12 cellular contexts compared by ENCODE assay signal in genomic region chr4:70895405-70895804, GRCh38. TPM values are rescaled to one million over a fixed set of nuclear protein-coding genes. Genes with fewer than 3 reads are reported as not detected.
DNase-seq lines count a peak whose midpoint lies in the region; ATAC-seq and TF ChIP-seq lines count a peak whose summit lies in the region.
"Had no signal": no experiment of that assay in that cellular context is flagged by ENCODE, and none has a peak within 500 bp of the region (broad histone marks: within the 10 kb centered on the region; RNA-seq: fewer than 3 reads in every experiment).

No MANE protein-coding gene starts in this region.

- no peaks in the 10 kb centered on the region for H3K9me3 Mint-ChIP-seq in HFFc6

- H3K4me1 ChIP-seq in body of pancreas (no peaks in the 10 kb centered on the region), lower lobe of right lung (no peaks in the 10 kb centered on the region)
- H3K4me1 ChIP-seq: uterus had no signal

- H3K4me3 Mint-ChIP-seq in HFFc6, result no peak overlapping the region

- peaks cover 1% of the 10 kb centered on the region; the same call in 1 of the 2 replicates for H3K27me3 Mint-ChIP-seq in HFFc6 (ENCODE audit: insufficient read depth)

- peak overlapping the region; percentile 30 for H3K27ac Mint-ChIP-seq in HFFc6

- ATAC-seq in body of pancreas (peak; percentile 64), lower lobe of right lung (peak; percentile 84), HG02938 (IDR thresholded peaks at IDR 0.05; ENCODE audit: unreplicated experiment) (no peak), HG02973 (IDR thresholded peaks at IDR 0.05; ENCODE audit: unreplicated experiment) (no peak)

- TF ChIP-seq CTCF in HFFc6 (IDR thresholded peaks at IDR 0.05), result no peak
- no peak for TF ChIP-seq CTCF in body of pancreas (IDR thresholded peaks at IDR 0.05)
- no peak for TF ChIP-seq CTCF in lower lobe of right lung (IDR thresholded peaks at IDR 0.05)

- H3K4me1 Mint-ChIP-seq in HFFc6 (ENCODE audit: low read depth), result peaks cover 10% of the 10 kb centered on the region

- H3K27ac ChIP-seq in body of pancreas (no peak overlapping the region), lower lobe of right lung (peak overlapping the region; percentile 14)
- H3K27ac ChIP-seq: uterus had no signal

- H3K27me3 ChIP-seq in body of pancreas (no peaks in the 10 kb centered on the region), lower lobe of right lung (ENCODE audit: low read depth) (no peaks in the 10 kb centered on the region)
- H3K27me3 ChIP-seq: ovary, uterus had no signal

- H3K36me3 ChIP-seq in body of pancreas (replicated peaks in 1 of 2; ENCODE audit: insufficient read depth in 1 of 2, low read depth in 2 of 2), result no peaks in the 10 kb centered on the region
- H3K36me3 ChIP-seq in lower lobe of right lung, result no peaks in the 10 kb centered on the region
- H3K36me3 ChIP-seq: ovary, uterus had no signal

- no peak for TF ChIP-seq POLR2A in body of pancreas (IDR thresholded peaks at IDR 0.05)

- DNase-seq in AG08395 (ENCODE audit: low spot score) (peak; percentile 36), HFFc6 (peak; percentile 69), body of pancreas (peak in 2 of 4 donors; percentile 10 to 32), lower lobe of right lung (no peak), NCI-H1930 (lab: John Stamatoyannopoulos, UW) (no peak), HuH-7 (ENCODE audit: low spot score) (no peak)
- DNase-seq: AML-193; effector memory CD4-positive, alpha-beta T cell; ovary; uterus had no signal

- H3K9me3 ChIP-seq in body of pancreas (no peaks in the 10 kb centered on the region), lower lobe of right lung (no peaks in the 10 kb centered on the region)
- H3K9me3 ChIP-seq: ovary, uterus had no signal

- 53 to 71% methylated on average over 2 of the region's 2 CpGs for WGBS in body of pancreas, 2 donors

- H3K4me3 ChIP-seq in body of pancreas (no peak overlapping the region), lower lobe of right lung (no peak overlapping the region)
- H3K4me3 ChIP-seq: ovary, uterus had no signal

- intact Hi-C loops in body of pancreas (cut with DNase I) (no loop called here), lower lobe of right lung (cut with DNase I) (no loop called here)

- no peaks in the 10 kb centered on the region for H3K36me3 Mint-ChIP-seq in HFFc6 (ENCODE audit: low read depth)

RNA-seq across cellular contexts. Expression of gene MOB1B, which starts 6.8 kb away (rescaled TPM):
- total RNA-seq in HFFc6 (2021; fragmentation: NEBNext Ultra II Directional; extraction: Animal tissue kit (Norgen Biotek cat#: 25700)), result 10 to 100 TPM; 26.9 to 37.0 (median 33.8) TPM
- total RNA-seq in body of pancreas, result 10 to 100 TPM in 1 of 2 donors, 1 to 10 TPM in 1; 9.2 to 12.7 TPM
- 34.6 TPM for total RNA-seq in lower lobe of right lung

RNA-seq across cellular contexts. Expression of gene GRSF1, which starts 55.7 kb away (rescaled TPM):
- total RNA-seq in HFFc6 (2021; fragmentation: NEBNext Ultra II Directional; extraction: Animal tissue kit (Norgen Biotek cat#: 25700)), result 100 to 1,000 TPM in 5 of 6 experiments, 10 to 100 TPM in 1; 99.1 to 110 (median 109) TPM
- total RNA-seq in body of pancreas, result 10 to 100 TPM; 33.0 to 38.7 TPM
- 54.6 TPM for total RNA-seq in lower lobe of right lung

Comparison
In these comparisons a context has a peak if more than half of its experiments do, and no peak if none do; other contexts are left out.
1. DNase-seq: peak in AG08395 (single experiment) and HFFc6 (single experiment); none in lower lobe of right lung (single experiment), NCI-H1930 (0 of 2) and HuH-7 (single experiment).
2. ATAC-seq: peak in body of pancreas (single experiment) and lower lobe of right lung (2 of 2); none in HG02938 (single experiment) and HG02973 (single experiment).